In genomic region chr4:47913328-47913727, GRCh38 we compare ENCODE assay signal across 2 cellular contexts.
TF ChIP-seq lines count a peak whose summit lies in the region.

No MANE protein-coding gene starts in this region.

TF ChIP-seq in IMR-90, 13 proteins besides CTCF, POLR2A, EP300 and RAD21:
- TF ChIP-seq SMC3 (IDR thresholded peaks at IDR 0.05; ENCODE audit: low read depth, low read length), result no peak
- no peak for TF ChIP-seq MAFK (IDR thresholded peaks at IDR 0.05; ENCODE audit: low read depth, low read length)
- no peak for TF ChIP-seq RFX5 (IDR thresholded peaks at IDR 0.05; ENCODE audit: low read depth, low read length)
- TF ChIP-seq NFE2L2 (IDR thresholded peaks at IDR 0.05; ENCODE audit: low read depth, low read length), result no peak
- TF ChIP-seq, protein P1, sequence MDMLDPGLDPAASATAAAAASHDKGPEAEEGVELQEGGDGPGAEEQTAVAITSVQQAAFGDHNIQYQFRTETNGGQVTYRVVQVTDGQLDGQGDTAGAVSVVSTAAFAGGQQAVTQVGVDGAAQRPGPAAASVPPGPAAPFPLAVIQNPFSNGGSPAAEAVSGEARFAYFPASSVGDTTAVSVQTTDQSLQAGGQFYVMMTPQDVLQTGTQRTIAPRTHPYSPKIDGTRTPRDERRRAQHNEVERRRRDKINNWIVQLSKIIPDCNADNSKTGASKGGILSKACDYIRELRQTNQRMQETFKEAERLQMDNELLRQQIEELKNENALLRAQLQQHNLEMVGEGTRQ (IDR thresholded peaks at IDR 0.05; ENCODE audit: low read depth, low read length), result no peak
- TF ChIP-seq CHD1 (IDR thresholded peaks at IDR 0.05; ENCODE audit: low read depth, low read length), result no peak
- TF ChIP-seq CEBPB (IDR thresholded peaks at IDR 0.05; ENCODE audit: low read depth, low read length), result no peak
- no peak for TF ChIP-seq MAZ (IDR thresholded peaks at IDR 0.05; ENCODE audit: borderline replicate concordance, low read depth, low read length)
- TF ChIP-seq BHLHE40 (IDR thresholded peaks at IDR 0.05; ENCODE audit: low read depth, low read length), result no peak
- no peak for TF ChIP-seq ELK1 (IDR thresholded peaks at IDR 0.05; ENCODE audit: borderline replicate concordance, low read depth, low read length)
- TF ChIP-seq FOS (IDR thresholded peaks at IDR 0.05; ENCODE audit: low read depth, low read length), result no peak
- no peak for TF ChIP-seq MXI1 (IDR thresholded peaks at IDR 0.05; ENCODE audit: borderline replicate concordance, low read depth, low read length)
- TF ChIP-seq RCOR1 (IDR thresholded peaks at IDR 0.05; ENCODE audit: insufficient replicate concordance, low read length), result no peak
TF ChIP-seq in IMR-90: peak in this region for 0.

TF ChIP-seq in GM12878, 131 proteins besides CTCF, POLR2A, EP300 and RAD21:
- TF ChIP-seq ZNF622 (IDR thresholded peaks at IDR 0.05) (no peak), NR2C2 (IDR thresholded peaks at IDR 0.05; ENCODE audit: borderline replicate concordance, control insufficient read depth, insufficient read length, low read depth) (no peak), SPI1 (IDR thresholded peaks at IDR 0.05; ENCODE audit: borderline replicate concordance, insufficient read depth, low read depth, low read length) (no peak), POU2F2 (IDR thresholded peaks at IDR 0.05; ENCODE audit: borderline replicate concordance, low read depth, low read length) (no peak), ELK1 (IDR thresholded peaks at IDR 0.05; ENCODE audit: low read depth, low read length) (no peak), RUNX3 (IDR thresholded peaks at IDR 0.05; ENCODE audit: low read length) (no peak), MXI1 (IDR thresholded peaks at IDR 0.05; ENCODE audit: low read depth, low read length) (no peak)
TF ChIP-seq in GM12878: peak in this region for 0.
